Comparison of ENCODE assay signal across 8 cellular contexts in genomic region chr1:225877570-225877969, GRCh38. TPM values are rescaled to one million over a fixed set of nuclear protein-coding genes. Genes with fewer than 3 reads are reported as not detected.
DNase-seq lines count a peak whose midpoint lies in the region; ATAC-seq and TF ChIP-seq lines count a peak whose summit lies in the region.

No MANE protein-coding gene starts in this region.

- WGBS in psoas muscle, 3 donors = 6 to 19% (median 8%) methylated on average over 10 of the region's 10 CpGs

- peak overlapping the region; percentile 71 for H3K27ac Mint-ChIP-seq in activated naive CD8-positive, alpha-beta T cell treated with anti-CD3 and anti-CD28 coated beads, Interleukin-2, amount 10 ng/mL, durations not matched to agents 7 days and 5 days

- H3K4me3 Mint-ChIP-seq in activated naive CD8-positive, alpha-beta T cell treated with anti-CD3 and anti-CD28 coated beads, Interleukin-2, amount 10 ng/mL, durations not matched to agents 7 days and 5 days = no peak overlapping the region

- H3K4me1 Mint-ChIP-seq in activated naive CD8-positive, alpha-beta T cell treated with anti-CD3 and anti-CD28 coated beads, Interleukin-2, amount 10 ng/mL, durations not matched to agents 7 days and 5 days = peaks cover 52% of the 10 kb centered on the region

- TF ChIP-seq CTCF in cardiac muscle cell (IDR thresholded peaks at IDR 0.05; ENCODE audit: low read depth, low read length) (peak; percentile 47), psoas muscle (IDR thresholded peaks at IDR 0.05) (peak; percentile 61)

- no peaks in the 10 kb centered on the region for H3K9me3 ChIP-seq in cardiac muscle cell (ENCODE audit: low read depth)
- no peaks in the 10 kb centered on the region for H3K9me3 ChIP-seq in psoas muscle

- H3K36me3 ChIP-seq in cardiac muscle cell = no peaks in the 10 kb centered on the region
- H3K36me3 ChIP-seq in psoas muscle (ENCODE audit: insufficient read depth in 1 of 2, low read depth in 1 of 2) = peaks cover 4 to 44% of the 10 kb centered on the region in 2 donors

- POLR2A ChIA-PET in activated naive CD8-positive, alpha-beta T cell treated with anti-CD3 and anti-CD28 coated beads, Interleukin-2, amount 10 ng/mL, durations not matched to agents 7 days and 5 days (lab: Charles Lee) = interaction anchor here (1.3 to 2.2 kb wide), 4 partner anchors 11 to 100 kb away, joined by 3 to 6 read pairs (median 3); partner anchors contain the start of gene PYCR2

- no peak for ATAC-seq in activated naive CD8-positive, alpha-beta T cell treated with anti-CD3 and anti-CD28 coated beads, Interleukin-2, amount 10 ng/mL, durations not matched to agents 7 days and 5 days (ENCODE audit: low read depth)
- ATAC-seq in psoas muscle (peak; percentile 52 to 66 (median 60)), GM18861 (IDR thresholded peaks at IDR 0.05; ENCODE audit: unreplicated experiment) (no peak), HG02759 (IDR thresholded peaks at IDR 0.05; ENCODE audit: unreplicated experiment) (no peak)

- H3K27me3 ChIP-seq in cardiac muscle cell (no peaks in the 10 kb centered on the region), psoas muscle (ENCODE audit: insufficient read depth in 3 of 3, low read length in 2 of 3) (no peaks in the 10 kb centered on the region)

- no peak overlapping the region for H3K4me3 ChIP-seq in cardiac muscle cell
- peak overlapping the region; percentile 34 for H3K4me3 ChIP-seq in psoas muscle

- H3K36me3 Mint-ChIP-seq in activated naive CD8-positive, alpha-beta T cell treated with anti-CD3 and anti-CD28 coated beads, Interleukin-2, amount 10 ng/mL, durations not matched to agents 7 days and 5 days = peaks cover 29% of the 10 kb centered on the region

- intact Hi-C loops in psoas muscle (cut with DNase I) = loop anchor here (5.0 to 10.0 kb wide), 3 partner anchors 35 to 97 kb away; no protein-coding TSS in a partner anchor

- H3K4me1 ChIP-seq in cardiac muscle cell (ENCODE audit: low read depth) = no peaks in the 10 kb centered on the region
- peaks cover 48% of the 10 kb centered on the region for H3K4me1 ChIP-seq in psoas muscle

- DNase-seq in activated CD4-positive, alpha-beta T cell treated with anti-CD3 and anti-CD28 coated beads for 48 hours = peak; percentile 42
- no peak for DNase-seq in activated CD4-positive, alpha-beta T cell treated with anti-CD3 and anti-CD28 coated beads for 4 hours
- peak; percentile 24 for DNase-seq in MV-4-11 (lab: John Stamatoyannopoulos, UW)
- DNase-seq in activated naive CD8-positive, alpha-beta T cell treated with anti-CD3 and anti-CD28 coated beads, Interleukin-2, amount 10 ng/mL, durations not matched to agents 7 days and 5 days = no peak
- peak; percentile 38 to 47 for DNase-seq in cardiac muscle cell (ENCODE audit: low read depth in 1 of 2, low spot score in 1 of 2)
- peak; percentile 79 to 87 for DNase-seq in psoas muscle

- no peaks in the 10 kb centered on the region for H3K9me3 Mint-ChIP-seq in activated naive CD8-positive, alpha-beta T cell treated with anti-CD3 and anti-CD28 coated beads, Interleukin-2, amount 10 ng/mL, durations not matched to agents 7 days and 5 days

- no peak overlapping the region for H3K27ac ChIP-seq in cardiac muscle cell
- H3K27ac ChIP-seq in psoas muscle = peak overlapping the region; percentile 69

- no peaks in the 10 kb centered on the region for H3K27me3 Mint-ChIP-seq in activated naive CD8-positive, alpha-beta T cell treated with anti-CD3 and anti-CD28 coated beads, Interleukin-2, amount 10 ng/mL, durations not matched to agents 7 days and 5 days

RNA-seq across cellular contexts. Expression of gene TMEM63A, which starts 4.6 kb away (rescaled TPM):
- 100 to 1,000 TPM; 196 to 198 TPM for total RNA-seq in activated naive CD8-positive, alpha-beta T cell treated with anti-CD3 and anti-CD28 coated beads, Interleukin-2, amount 10 ng/mL, durations not matched to agents 7 days and 5 days
- total RNA-seq in cardiac muscle cell (17.0 and 37.0 TPM in 2 replicates), psoas muscle (10 to 100 TPM; 12.7 to 17.9 (median 16.0) TPM)
- polyA plus RNA-seq in cardiac muscle cell (19.3 and 34.2 TPM in 2 replicates), psoas muscle (10 to 100 TPM in 2 of 3 donors, 1 to 10 TPM in 1; 7.1 to 14.2 (median 11.4) TPM)

RNA-seq across cellular contexts. Expression of gene LEFTY1, which starts 11.4 kb away (rescaled TPM):
- under 1 TPM in 1 of 2 experiments, not detected in 1; 0.19 TPM for total RNA-seq in activated naive CD8-positive, alpha-beta T cell treated with anti-CD3 and anti-CD28 coated beads, Interleukin-2, amount 10 ng/mL, durations not matched to agents 7 days and 5 days
- total RNA-seq in cardiac muscle cell (0.83 TPM in 1 of 2 replicates, not detected in the other), psoas muscle (under 1 TPM in 1 of 4 donors, not detected in 3; 0.26 TPM)
- polyA plus RNA-seq in cardiac muscle cell (0.25 TPM in 1 of 2 replicates, not detected in the other), psoas muscle (under 1 TPM in 2 of 3 donors, not detected in 1; 0.08 to 0.13 TPM)

RNA-seq across cellular contexts. Expression of gene PYCR2, which starts 46.5 kb away (rescaled TPM):
- total RNA-seq in activated naive CD8-positive, alpha-beta T cell treated with anti-CD3 and anti-CD28 coated beads, Interleukin-2, amount 10 ng/mL, durations not matched to agents 7 days and 5 days = 100 to 1,000 TPM; 118 to 125 TPM
- total RNA-seq in cardiac muscle cell (45.1 and 62.9 TPM in 2 replicates), psoas muscle (10 to 100 TPM; 46.0 to 59.4 (median 53.7) TPM)
- polyA plus RNA-seq in cardiac muscle cell (66.3 and 75.9 TPM in 2 replicates), psoas muscle (10 to 100 TPM; 34.9 to 70.2 (median 41.4) TPM)

Comparison
In these comparisons a context has a peak if more than half of its experiments do, and no peak if none do; other contexts are left out.
1. DNase-seq: peak in activated CD4-positive, alpha-beta T cell treated with anti-CD3 and anti-CD28 coated beads for 48 hours (single experiment), MV-4-11 (single experiment), cardiac muscle cell (2 of 2) and psoas muscle (2 of 2); none in activated CD4-positive, alpha-beta T cell treated with anti-CD3 and anti-CD28 coated beads for 4 hours (0 of 2) and activated naive CD8-positive, alpha-beta T cell treated with anti-CD3 and anti-CD28 coated beads, Interleukin-2, amount 10 ng/mL, durations not matched to agents 7 days and 5 days (single experiment).
2. ATAC-seq: peak in psoas muscle (4 of 4); none in activated naive CD8-positive, alpha-beta T cell treated with anti-CD3 and anti-CD28 coated beads, Interleukin-2, amount 10 ng/mL, durations not matched to agents 7 days and 5 days (single experiment), GM18861 (single experiment) and HG02759 (single experiment).